7 cellular contexts compared by ENCODE assay signal in the genomic region with DNA sequence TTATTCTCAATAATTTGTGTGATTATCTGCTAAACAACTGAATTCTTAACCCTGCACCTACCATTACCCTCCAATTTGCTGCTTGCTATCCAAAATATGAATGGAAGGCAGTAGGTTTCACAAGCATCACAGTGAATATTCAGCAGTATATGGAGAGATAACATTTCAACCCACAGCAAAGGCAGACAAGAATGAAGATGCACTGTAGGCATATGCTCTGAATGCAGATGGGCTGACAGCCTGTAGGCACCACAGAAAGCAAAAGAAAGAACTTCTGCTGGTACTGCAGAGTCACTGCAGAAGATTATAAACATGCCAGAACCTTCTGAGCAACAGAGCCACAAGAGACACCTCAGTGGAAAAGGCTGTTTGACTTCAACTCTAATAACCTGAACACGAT.
"Had no signal": no experiment of that assay in that cellular context is flagged by ENCODE, and none has a peak within 500 bp of the region (broad histone marks: within the 10 kb centered on the region; RNA-seq: fewer than 3 reads in every experiment).

No MANE protein-coding gene starts in this region.

- H3K4me1 ChIP-seq: HAP-1 had no signal

- H3K36me3 ChIP-seq: HAP-1 had no signal

- H3K27ac Mint-ChIP-seq: HFFc6 had no signal

- H3K9me3 ChIP-seq: HAP-1 had no signal

- H3K9ac ChIP-seq: GM23248 had no signal

- H3K9me3 Mint-ChIP-seq: HFFc6 had no signal

- DNase-seq: GM23248, GOT3, H7, HFFc6 had no signal

- H3K27ac ChIP-seq: GM23248 had no signal

- FAIRE-seq: HepG2 had no signal

- H2AFZ ChIP-seq: GM23248 had no signal

- H3K4me3 ChIP-seq: GM23248, HAP-1, K562 had no signal

- H3K4me3 Mint-ChIP-seq: HFFc6 had no signal
